24 cellular contexts compared by ENCODE assay signal in genomic region chr1:28571911-28572310, GRCh38. TPM values are rescaled to one million over a fixed set of nuclear protein-coding genes. Genes with fewer than 3 reads are reported as not detected.
DNase-seq lines count a peak whose midpoint lies in the region; ATAC-seq and TF ChIP-seq lines count a peak whose summit lies in the region.
"Had no signal": no experiment of that assay in that cellular context is flagged by ENCODE, and none has a peak within 500 bp of the region (broad histone marks: within the 10 kb centered on the region; RNA-seq: fewer than 3 reads in every experiment).

No MANE protein-coding gene starts in this region.

- H3K27me3 ChIP-seq in NT2/D1 (ENCODE audit: insufficient read depth, insufficient read length) (no peaks in the 10 kb centered on the region), left ventricle myocardium inferior (ENCODE audit: low read depth) (no peaks in the 10 kb centered on the region), tibial artery (no peaks in the 10 kb centered on the region)
- H3K27me3 ChIP-seq: BE2C; BLaER1 treated with 17β-estradiol and CSF1 and Interleukin-3, amounts not matched to agents 10 nM and 100 nM had no signal

- H3K4me1 ChIP-seq in NT2/D1 (ENCODE audit: insufficient read depth, insufficient read length) (no peaks in the 10 kb centered on the region), left ventricle myocardium inferior (no peaks in the 10 kb centered on the region), tibial artery (no peaks in the 10 kb centered on the region)
- H3K4me1 ChIP-seq: BE2C had no signal

- no peaks in the 10 kb centered on the region for H3K9me3 Mint-ChIP-seq in activated naive CD4-positive, alpha-beta T cell treated with anti-CD3 and anti-CD28 coated beads for 36 hours
- H3K9me3 Mint-ChIP-seq in activated B cell treated with CpG ODN at 0.5 μM for 24 hours (no peaks in the 10 kb centered on the region), progenitor cell of endocrine pancreas (ENCODE audit: low read depth) (no peaks in the 10 kb centered on the region)
- H3K9me3 Mint-ChIP-seq: CD14-positive monocyte; CD4-positive, alpha-beta T cell; CD8-positive, alpha-beta memory T cell had no signal

- H3K9me3 ChIP-seq in NT2/D1 (ENCODE audit: insufficient read depth, low read length) (no peaks in the 10 kb centered on the region), left ventricle myocardium inferior (replicated peaks) (no peaks in the 10 kb centered on the region), tibial artery (no peaks in the 10 kb centered on the region)
- H3K9me3 ChIP-seq: A549; BE2C; BLaER1 treated with 17β-estradiol and CSF1 and Interleukin-3, amounts not matched to agents 10 nM and 100 nM had no signal

- H3K4me3 ChIP-seq in NT2/D1 (ENCODE audit: insufficient read length, low read depth) (no peak overlapping the region), left ventricle myocardium inferior (no peak overlapping the region), tibial artery (no peak overlapping the region)
- H3K4me3 ChIP-seq: A549; BLaER1 treated with 17β-estradiol and CSF1 and Interleukin-3, amounts not matched to agents 10 nM and 100 nM; GM23248 had no signal

- H3K9ac ChIP-seq in NT2/D1 (ENCODE audit: insufficient read length, low read depth) = peak overlapping the region; percentile 56
- H3K9ac ChIP-seq: BLaER1 treated with 17β-estradiol and CSF1 and Interleukin-3, amounts not matched to agents 10 nM and 100 nM; GM23248 had no signal

- POLR2A ChIA-PET in activated B cell treated with CpG ODN at 0.5 μM for 24 hours (lab: Charles Lee) = no interaction called here

- H3K4me1 Mint-ChIP-seq in activated naive CD4-positive, alpha-beta T cell treated with anti-CD3 and anti-CD28 coated beads for 36 hours (ENCODE audit: low read depth) = no peaks in the 10 kb centered on the region
- H3K4me1 Mint-ChIP-seq in activated B cell treated with CpG ODN at 0.5 μM for 24 hours (no peaks in the 10 kb centered on the region), progenitor cell of endocrine pancreas (ENCODE audit: low read depth) (no peaks in the 10 kb centered on the region)

- no peak overlapping the region for H3K4me3 Mint-ChIP-seq in activated naive CD4-positive, alpha-beta T cell treated with anti-CD3 and anti-CD28 coated beads for 36 hours
- H3K4me3 Mint-ChIP-seq in activated B cell treated with CpG ODN at 0.5 μM for 24 hours (no peak overlapping the region), progenitor cell of endocrine pancreas (ENCODE audit: low read depth) (no peak overlapping the region)
- H3K4me3 Mint-ChIP-seq: CD14-positive monocyte; CD4-positive, alpha-beta T cell had no signal

- no peak for DNase-seq in activated naive CD4-positive, alpha-beta T cell treated with anti-CD3 and anti-CD28 coated beads for 36 hours
- DNase-seq in activated naive CD4-positive, alpha-beta T cell treated with anti-CD3 and anti-CD28 coated beads, Interleukin-2, amount 50 U/mL, for 16 hours = no peak
- no peak for DNase-seq in NT2/D1 (ENCODE audit: low read depth, low spot score)
- DNase-seq in activated B cell treated with CpG ODN at 0.5 μM for 24 hours = no peak
- no peak for DNase-seq in progenitor cell of endocrine pancreas (ENCODE audit: low spot score, unreplicated experiment)
- no peak for DNase-seq in left ventricle myocardium inferior
- no peak for DNase-seq in tibial artery
- DNase-seq in midbrain (lab: John Stamatoyannopoulos, UW) = no peak
- DNase-seq: 8988T; ACHN; AML-193; BE2C; CD4-positive, alpha-beta T cell; CD8-positive, alpha-beta memory T cell; DMS 273 treated with DMSO at 0.1 percent for 48 hours; DMS53; DMS79 treated with DMSO at 0.1 percent for 48 hours; GF-D8; GM23248 had no signal

- H3K27ac Mint-ChIP-seq in activated naive CD4-positive, alpha-beta T cell treated with anti-CD3 and anti-CD28 coated beads for 36 hours = peak overlapping the region; percentile 11
- H3K27ac Mint-ChIP-seq in activated B cell treated with CpG ODN at 0.5 μM for 24 hours (peak overlapping the region; percentile 1), progenitor cell of endocrine pancreas (peak overlapping the region; percentile 13)
- H3K27ac Mint-ChIP-seq: CD4-positive, alpha-beta T cell had no signal

- H3K36me3 ChIP-seq in NT2/D1 (ENCODE audit: insufficient read depth, insufficient read length, low read length) = peaks cover 76% of the 10 kb centered on the region
- peaks cover 86% of the 10 kb centered on the region for H3K36me3 ChIP-seq in left ventricle myocardium inferior
- H3K36me3 ChIP-seq in tibial artery = peaks cover 64 to 100% (median 83%) of the 10 kb centered on the region in 3 donors
- H3K36me3 ChIP-seq: BE2C had no signal

- intact Hi-C loops in activated naive CD4-positive, alpha-beta T cell treated with anti-CD3 and anti-CD28 coated beads for 36 hours (cut with micrococcal nuclease) = no loop called here
- intact Hi-C loops in activated B cell treated with CpG ODN at 0.5 μM for 24 hours (cut with micrococcal nuclease) = no loop called here
- intact Hi-C loops in left ventricle myocardium inferior (cut with micrococcal nuclease) = no loop called here
- intact Hi-C loops in tibial artery (cut with DNase I; ENCODE audit: low total_unique reads) = no loop called here

- TF ChIP-seq CTCF in activated B cell treated with CpG ODN at 0.5 μM for 24 hours (IDR thresholded peaks at IDR 0.05) (no peak), progenitor cell of endocrine pancreas (IDR thresholded peaks at IDR 0.05; ENCODE audit: unreplicated experiment) (no peak), left ventricle myocardium inferior (IDR thresholded peaks at IDR 0.05; ENCODE audit: borderline replicate concordance) (no peak), tibial artery (IDR thresholded peaks at IDR 0.05) (no peak)

- no peaks in the 10 kb centered on the region for H3K27me3 Mint-ChIP-seq in activated naive CD4-positive, alpha-beta T cell treated with anti-CD3 and anti-CD28 coated beads for 36 hours (ENCODE audit: low read depth)
- H3K27me3 Mint-ChIP-seq in activated B cell treated with CpG ODN at 0.5 μM for 24 hours (no peaks in the 10 kb centered on the region), progenitor cell of endocrine pancreas (no peaks in the 10 kb centered on the region)
- H3K27me3 Mint-ChIP-seq: CD4-positive, alpha-beta T cell; CD8-positive, alpha-beta memory T cell had no signal

- no peak for ATAC-seq in activated B cell treated with CpG ODN at 0.5 μM for 24 hours (ENCODE audit: low read depth)
- ATAC-seq: A549, HCT116 had no signal

- no peak overlapping the region for H3K27ac ChIP-seq in left ventricle myocardium inferior (replicated peaks)
- H3K27ac ChIP-seq in tibial artery = no peak overlapping the region
- H3K27ac ChIP-seq: BLaER1 treated with 17β-estradiol and CSF1 and Interleukin-3, amounts not matched to agents 10 nM and 100 nM; GM23248 had no signal

- CTCF ChIA-PET in activated naive CD4-positive, alpha-beta T cell treated with anti-CD3 and anti-CD28 coated beads for 36 hours (lab: Charles Lee) = no interaction called here
- CTCF ChIA-PET in activated B cell treated with CpG ODN at 0.5 μM for 24 hours (lab: Charles Lee) = no interaction called here

- H3K36me3 Mint-ChIP-seq in activated naive CD4-positive, alpha-beta T cell treated with anti-CD3 and anti-CD28 coated beads for 36 hours (ENCODE audit: low read depth) = peaks cover 24% of the 10 kb centered on the region
- H3K36me3 Mint-ChIP-seq in activated B cell treated with CpG ODN at 0.5 μM for 24 hours (ENCODE audit: low read depth) = peaks cover 63% of the 10 kb centered on the region
- peaks cover 12% of the 10 kb centered on the region for H3K36me3 Mint-ChIP-seq in progenitor cell of endocrine pancreas (ENCODE audit: insufficient read depth)

RNA-seq across cellular contexts. Expression of gene TRNAU1AP, which starts 19.0 kb away (rescaled TPM):
- 10 to 100 TPM; 36.7 to 39.4 TPM for total RNA-seq in activated naive CD4-positive, alpha-beta T cell treated with anti-CD3 and anti-CD28 coated beads for 36 hours
- 36.9 and 42.0 TPM in 2 replicates for total RNA-seq in activated B cell treated with CpG ODN at 0.5 μM for 24 hours
- 38.6 and 39.6 TPM in 2 replicates for total RNA-seq in progenitor cell of endocrine pancreas
- total RNA-seq in left ventricle myocardium inferior = 13.0 TPM

RNA-seq across cellular contexts. Expression of gene RAB42, which starts 20.2 kb away (rescaled TPM):
- not detected for total RNA-seq in activated naive CD4-positive, alpha-beta T cell treated with anti-CD3 and anti-CD28 coated beads for 36 hours
- total RNA-seq in activated B cell treated with CpG ODN at 0.5 μM for 24 hours (0.20 and 0.29 TPM in 2 replicates), progenitor cell of endocrine pancreas (0.65 and 2.1 TPM in 2 replicates), left ventricle myocardium inferior (1.2 TPM)
- total RNA-seq: CD4-positive, alpha-beta T cell; G401 had no signal
